In genomic region chr5:179825655-179826182, GRCh38 we compare ENCODE assay signal across 1 cellular context.
TF ChIP-seq lines count a peak whose summit lies in the region.

No MANE protein-coding gene starts in this region.

TF ChIP-seq in HepG2, 621 proteins besides CTCF, POLR2A, EP300 and RAD21 (continued from another document and continues in another):
- TF ChIP-seq GPBP1L1 (CRISPR knock-in tag; IDR thresholded peaks at IDR 0.05): no peak
- TF ChIP-seq, protein P1, sequence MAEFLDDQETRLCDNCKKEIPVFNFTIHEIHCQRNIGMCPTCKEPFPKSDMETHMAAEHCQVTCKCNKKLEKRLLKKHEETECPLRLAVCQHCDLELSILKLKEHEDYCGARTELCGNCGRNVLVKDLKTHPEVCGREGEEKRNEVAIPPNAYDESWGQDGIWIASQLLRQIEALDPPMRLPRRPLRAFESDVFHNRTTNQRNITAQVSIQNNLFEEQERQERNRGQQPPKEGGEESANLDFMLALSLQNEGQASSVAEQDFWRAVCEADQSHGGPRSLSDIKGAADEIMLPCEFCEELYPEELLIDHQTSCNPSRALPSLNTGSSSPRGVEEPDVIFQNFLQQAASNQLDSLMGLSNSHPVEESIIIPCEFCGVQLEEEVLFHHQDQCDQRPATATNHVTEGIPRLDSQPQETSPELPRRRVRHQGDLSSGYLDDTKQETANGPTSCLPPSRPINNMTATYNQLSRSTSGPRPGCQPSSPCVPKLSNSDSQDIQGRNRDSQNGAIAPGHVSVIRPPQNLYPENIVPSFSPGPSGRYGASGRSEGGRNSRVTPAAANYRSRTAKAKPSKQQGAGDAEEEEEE (CRISPR knock-in tag; IDR thresholded peaks at IDR 0.05; ENCODE audit: borderline replicate concordance): no peak
- no peak for TF ChIP-seq ZNF253 (CRISPR knock-in tag; IDR thresholded peaks at IDR 0.05; ENCODE audit: borderline replicate concordance)
- TF ChIP-seq, protein P2, sequence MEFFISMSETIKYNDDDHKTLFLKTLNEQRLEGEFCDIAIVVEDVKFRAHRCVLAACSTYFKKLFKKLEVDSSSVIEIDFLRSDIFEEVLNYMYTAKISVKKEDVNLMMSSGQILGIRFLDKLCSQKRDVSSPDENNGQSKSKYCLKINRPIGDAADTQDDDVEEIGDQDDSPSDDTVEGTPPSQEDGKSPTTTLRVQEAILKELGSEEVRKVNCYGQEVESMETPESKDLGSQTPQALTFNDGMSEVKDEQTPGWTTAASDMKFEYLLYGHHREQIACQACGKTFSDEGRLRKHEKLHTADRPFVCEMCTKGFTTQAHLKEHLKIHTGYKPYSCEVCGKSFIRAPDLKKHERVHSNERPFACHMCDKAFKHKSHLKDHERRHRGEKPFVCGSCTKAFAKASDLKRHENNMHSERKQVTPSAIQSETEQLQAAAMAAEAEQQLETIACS (CRISPR knock-in tag; IDR thresholded peaks at IDR 0.05): no peak
- no peak for TF ChIP-seq CHD4 (IDR thresholded peaks at IDR 0.05; ENCODE audit: borderline replicate concordance, low read length)
- TF ChIP-seq FOXC1 (CRISPR knock-in tag; IDR thresholded peaks at IDR 0.05; ENCODE audit: borderline replicate concordance): peak; percentile 60; the same call in 1 of the 2 replicates
- TF ChIP-seq, protein P3, sequence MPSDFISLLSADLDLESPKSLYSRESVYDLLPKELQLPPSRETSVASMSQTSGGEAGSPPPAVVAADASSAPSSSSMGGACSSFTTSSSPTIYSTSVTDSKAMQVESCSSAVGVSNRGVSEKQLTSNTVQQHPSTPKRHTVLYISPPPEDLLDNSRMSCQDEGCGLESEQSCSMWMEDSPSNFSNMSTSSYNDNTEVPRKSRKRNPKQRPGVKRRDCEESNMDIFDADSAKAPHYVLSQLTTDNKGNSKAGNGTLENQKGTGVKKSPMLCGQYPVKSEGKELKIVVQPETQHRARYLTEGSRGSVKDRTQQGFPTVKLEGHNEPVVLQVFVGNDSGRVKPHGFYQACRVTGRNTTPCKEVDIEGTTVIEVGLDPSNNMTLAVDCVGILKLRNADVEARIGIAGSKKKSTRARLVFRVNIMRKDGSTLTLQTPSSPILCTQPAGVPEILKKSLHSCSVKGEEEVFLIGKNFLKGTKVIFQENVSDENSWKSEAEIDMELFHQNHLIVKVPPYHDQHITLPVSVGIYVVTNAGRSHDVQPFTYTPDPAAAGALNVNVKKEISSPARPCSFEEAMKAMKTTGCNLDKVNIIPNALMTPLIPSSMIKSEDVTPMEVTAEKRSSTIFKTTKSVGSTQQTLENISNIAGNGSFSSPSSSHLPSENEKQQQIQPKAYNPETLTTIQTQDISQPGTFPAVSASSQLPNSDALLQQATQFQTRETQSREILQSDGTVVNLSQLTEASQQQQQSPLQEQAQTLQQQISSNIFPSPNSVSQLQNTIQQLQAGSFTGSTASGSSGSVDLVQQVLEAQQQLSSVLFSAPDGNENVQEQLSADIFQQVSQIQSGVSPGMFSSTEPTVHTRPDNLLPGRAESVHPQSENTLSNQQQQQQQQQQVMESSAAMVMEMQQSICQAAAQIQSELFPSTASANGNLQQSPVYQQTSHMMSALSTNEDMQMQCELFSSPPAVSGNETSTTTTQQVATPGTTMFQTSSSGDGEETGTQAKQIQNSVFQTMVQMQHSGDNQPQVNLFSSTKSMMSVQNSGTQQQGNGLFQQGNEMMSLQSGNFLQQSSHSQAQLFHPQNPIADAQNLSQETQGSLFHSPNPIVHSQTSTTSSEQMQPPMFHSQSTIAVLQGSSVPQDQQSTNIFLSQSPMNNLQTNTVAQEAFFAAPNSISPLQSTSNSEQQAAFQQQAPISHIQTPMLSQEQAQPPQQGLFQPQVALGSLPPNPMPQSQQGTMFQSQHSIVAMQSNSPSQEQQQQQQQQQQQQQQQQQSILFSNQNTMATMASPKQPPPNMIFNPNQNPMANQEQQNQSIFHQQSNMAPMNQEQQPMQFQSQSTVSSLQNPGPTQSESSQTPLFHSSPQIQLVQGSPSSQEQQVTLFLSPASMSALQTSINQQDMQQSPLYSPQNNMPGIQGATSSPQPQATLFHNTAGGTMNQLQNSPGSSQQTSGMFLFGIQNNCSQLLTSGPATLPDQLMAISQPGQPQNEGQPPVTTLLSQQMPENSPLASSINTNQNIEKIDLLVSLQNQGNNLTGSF (CRISPR knock-in tag; IDR thresholded peaks at IDR 0.05): 0 out of 2 replicates have a peak, but pooled peaks have one; percentile 65
- no peak for TF ChIP-seq SATB2 (CRISPR knock-in tag; IDR thresholded peaks at IDR 0.05)
- 0 out of 2 replicates have a peak, but pooled peaks have one; percentile 13 for TF ChIP-seq TFDP2 (CRISPR knock-in tag; IDR thresholded peaks at IDR 0.05)
- no peak for TF ChIP-seq GTF2F1 (IDR thresholded peaks at IDR 0.05; ENCODE audit: low read length)
- TF ChIP-seq FOXK2 (IDR thresholded peaks at IDR 0.05): peak; percentile 35; the same call in 1 of the 2 replicates
- TF ChIP-seq ZNF609 (CRISPR knock-in tag; IDR thresholded peaks at IDR 0.05; ENCODE audit: borderline replicate concordance): no peak
- TF ChIP-seq ZNF275 (CRISPR knock-in tag; IDR thresholded peaks at IDR 0.05; ENCODE audit: borderline replicate concordance): no peak
- TF ChIP-seq ZFP90 (CRISPR knock-in tag; IDR thresholded peaks at IDR 0.05; ENCODE audit: borderline replicate concordance): no peak
- no peak for TF ChIP-seq TEAD2 (CRISPR knock-in tag; IDR thresholded peaks at IDR 0.05)
- TF ChIP-seq, protein P4, sequence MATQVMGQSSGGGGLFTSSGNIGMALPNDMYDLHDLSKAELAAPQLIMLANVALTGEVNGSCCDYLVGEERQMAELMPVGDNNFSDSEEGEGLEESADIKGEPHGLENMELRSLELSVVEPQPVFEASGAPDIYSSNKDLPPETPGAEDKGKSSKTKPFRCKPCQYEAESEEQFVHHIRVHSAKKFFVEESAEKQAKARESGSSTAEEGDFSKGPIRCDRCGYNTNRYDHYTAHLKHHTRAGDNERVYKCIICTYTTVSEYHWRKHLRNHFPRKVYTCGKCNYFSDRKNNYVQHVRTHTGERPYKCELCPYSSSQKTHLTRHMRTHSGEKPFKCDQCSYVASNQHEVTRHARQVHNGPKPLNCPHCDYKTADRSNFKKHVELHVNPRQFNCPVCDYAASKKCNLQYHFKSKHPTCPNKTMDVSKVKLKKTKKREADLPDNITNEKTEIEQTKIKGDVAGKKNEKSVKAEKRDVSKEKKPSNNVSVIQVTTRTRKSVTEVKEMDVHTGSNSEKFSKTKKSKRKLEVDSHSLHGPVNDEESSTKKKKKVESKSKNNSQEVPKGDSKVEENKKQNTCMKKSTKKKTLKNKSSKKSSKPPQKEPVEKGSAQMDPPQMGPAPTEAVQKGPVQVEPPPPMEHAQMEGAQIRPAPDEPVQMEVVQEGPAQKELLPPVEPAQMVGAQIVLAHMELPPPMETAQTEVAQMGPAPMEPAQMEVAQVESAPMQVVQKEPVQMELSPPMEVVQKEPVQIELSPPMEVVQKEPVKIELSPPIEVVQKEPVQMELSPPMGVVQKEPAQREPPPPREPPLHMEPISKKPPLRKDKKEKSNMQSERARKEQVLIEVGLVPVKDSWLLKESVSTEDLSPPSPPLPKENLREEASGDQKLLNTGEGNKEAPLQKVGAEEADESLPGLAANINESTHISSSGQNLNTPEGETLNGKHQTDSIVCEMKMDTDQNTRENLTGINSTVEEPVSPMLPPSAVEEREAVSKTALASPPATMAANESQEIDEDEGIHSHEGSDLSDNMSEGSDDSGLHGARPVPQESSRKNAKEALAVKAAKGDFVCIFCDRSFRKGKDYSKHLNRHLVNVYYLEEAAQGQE (IDR thresholded peaks at IDR 0.05; ENCODE audit: borderline replicate concordance in 1 of 2, low read depth in 1 of 2, low read length in 2 of 2): no peak
- no peak for TF ChIP-seq MEIS1 (CRISPR knock-in tag; IDR thresholded peaks at IDR 0.05; ENCODE audit: borderline replicate concordance)
- TF ChIP-seq REPIN1 (CRISPR knock-in tag; IDR thresholded peaks at IDR 0.05; ENCODE audit: borderline replicate concordance, low read depth): no peak
- no peak for TF ChIP-seq NAIF1 (CRISPR knock-in tag; IDR thresholded peaks at IDR 0.05; ENCODE audit: borderline replicate concordance)
- no peak for TF ChIP-seq HOXA5 (CRISPR knock-in tag; IDR thresholded peaks at IDR 0.05)
- TF ChIP-seq TCF7L2 (IDR thresholded peaks at IDR 0.05; ENCODE audit: low read depth, low read length): no peak
- TF ChIP-seq SMARCC2 (IDR thresholded peaks at IDR 0.05): no peak
- no peak for TF ChIP-seq SCMH1 (CRISPR knock-in tag; IDR thresholded peaks at IDR 0.05; ENCODE audit: borderline replicate concordance)
- no peak for TF ChIP-seq GATA4 (IDR thresholded peaks at IDR 0.05; ENCODE audit: borderline replicate concordance, low read depth)
- peak; percentile 18; the same call in 1 of the 2 replicates for TF ChIP-seq ZNF644 (CRISPR knock-in tag; IDR thresholded peaks at IDR 0.05; ENCODE audit: low read depth)
- no peak for TF ChIP-seq ZNF367 (CRISPR knock-in tag; IDR thresholded peaks at IDR 0.05; ENCODE audit: borderline replicate concordance)
- no peak for TF ChIP-seq SRSF9 (IDR thresholded peaks at IDR 0.05; ENCODE audit: borderline replicate concordance, insufficient read depth, low read depth, low read length, poor library complexity, severe bottlenecking)
- 0 out of 2 replicates have a peak, but pooled peaks have one; percentile 38 for TF ChIP-seq SALL2 (CRISPR knock-in tag; IDR thresholded peaks at IDR 0.05)
- TF ChIP-seq MAZ (IDR thresholded peaks at IDR 0.05; ENCODE audit: borderline replicate concordance, low read depth, low read length): no peak
- TF ChIP-seq MAZ (CRISPR knock-in tag; IDR thresholded peaks at IDR 0.05; ENCODE audit: low read depth): no peak; the same call in 1 of the 2 replicates
- no peak for TF ChIP-seq ELF3 (CRISPR knock-in tag; IDR thresholded peaks at IDR 0.05)
- TF ChIP-seq ZBTB7A (CRISPR knock-in tag; IDR thresholded peaks at IDR 0.05): no peak
- no peak for TF ChIP-seq PCBP1 (IDR thresholded peaks at IDR 0.05; ENCODE audit: borderline replicate concordance, low read depth, low read length)
- TF ChIP-seq HDAC2 (CRISPR knock-in tag; IDR thresholded peaks at IDR 0.05): peak; percentile 69; the same call in 1 of the 2 replicates
- TF ChIP-seq ATF3 (CRISPR knock-in tag; IDR thresholded peaks at IDR 0.05): no peak
- TF ChIP-seq ZNF343 (CRISPR knock-in tag; IDR thresholded peaks at IDR 0.05): no peak
- no peak for TF ChIP-seq ZC3H13 (CRISPR knock-in tag; IDR thresholded peaks at IDR 0.05)
- TF ChIP-seq ZSCAN30 (CRISPR knock-in tag; IDR thresholded peaks at IDR 0.05): no peak
- no peak for TF ChIP-seq TMF1 (CRISPR knock-in tag; IDR thresholded peaks at IDR 0.05; ENCODE audit: low read depth)
- no peak for TF ChIP-seq NFE2 (CRISPR knock-in tag; IDR thresholded peaks at IDR 0.05)
